13 cellular contexts compared by ENCODE assay signal in genomic region chr10:69426376-69426727, GRCh38. TPM values are rescaled to one million over a fixed set of nuclear protein-coding genes. Genes with fewer than 3 reads are reported as not detected.
A peak's percentile ranks its signal among the peaks of the same experiment; 100 is the strongest.
DNase-seq lines count a peak whose midpoint lies in the region; ATAC-seq and TF ChIP-seq lines count a peak whose summit lies in the region.
"Had no signal": no experiment of that assay in that cellular context is flagged by ENCODE, and none has a peak within 500 bp of the region (broad histone marks: within the 10 kb centered on the region; RNA-seq: fewer than 3 reads in every experiment).

No MANE protein-coding gene starts in this region.

- H3K27me3 ChIP-seq in Loucy (ENCODE audit: insufficient read depth, low read length, poor library complexity, severe bottlenecking) (no peaks in the 10 kb centered on the region), body of pancreas (no peaks in the 10 kb centered on the region), mesenchymal stem cell (ENCODE audit: control insufficient read depth in 1 of 2, insufficient read depth in 1 of 2, low read length in 2 of 2) (peaks cover 9 to 20% of the 10 kb centered on the region in 2 experiments)
- H3K27me3 ChIP-seq: foreskin keratinocyte had no signal

- peak overlapping the region; percentile 89 for H3K27ac Mint-ChIP-seq in type B pancreatic cell
- H3K27ac Mint-ChIP-seq: mesothelial cell of epicardium had no signal

- H3K9me3 ChIP-seq in Loucy (ENCODE audit: insufficient read depth, low read depth, low read length): no peaks in the 10 kb centered on the region
- no peaks in the 10 kb centered on the region for H3K9me3 ChIP-seq in body of pancreas
- H3K9me3 ChIP-seq in mesenchymal stem cell (ENCODE audit: control insufficient read depth, low read length): no peaks in the 10 kb centered on the region

- no peaks in the 10 kb centered on the region for H3K79me2 ChIP-seq in Loucy (ENCODE audit: insufficient read depth, low read length)
- H3K79me2 ChIP-seq: parathyroid adenoma had no signal

- TF ChIP-seq POLR2A in body of pancreas (IDR thresholded peaks at IDR 0.05): no peak

- H2AK5ac ChIP-seq in mesenchymal stem cell (ENCODE audit: low read length, severe bottlenecking): no peak overlapping the region

- no peak overlapping the region for H2BK120ac ChIP-seq in mesenchymal stem cell (ENCODE audit: low read depth, low read length)

- DNase-seq in body of pancreas (no peak), mesenchymal stem cell (peak; percentile 83), type B pancreatic cell (ENCODE audit: extremely low spot score, unreplicated experiment) (no peak), T-helper 1 cell (no peak)
- DNase-seq: activated CD4-positive, alpha-beta T cell treated with anti-CD3 and anti-CD28 coated beads for 1 hour; GDM1 had no signal

- H3K36me3 Mint-ChIP-seq in type B pancreatic cell: no peaks in the 10 kb centered on the region
- H3K36me3 Mint-ChIP-seq: mesothelial cell of epicardium had no signal

- intact Hi-C loops in body of pancreas (cut with DNase I): no loop called here

- H3K4me1 ChIP-seq in Loucy (ENCODE audit: insufficient read depth, low read length, poor library complexity, severe bottlenecking) (peaks cover 10% of the 10 kb centered on the region), body of pancreas (peaks cover 9% of the 10 kb centered on the region), mesenchymal stem cell (ENCODE audit: control insufficient read depth, insufficient read depth, low read depth, low read length) (no peaks in the 10 kb centered on the region)
- H3K4me1 ChIP-seq: foreskin keratinocyte, parathyroid adenoma had no signal

- no peaks in the 10 kb centered on the region for H3K79me1 ChIP-seq in mesenchymal stem cell (replicated peaks; ENCODE audit: low read length, poor library complexity, severe bottlenecking)

- TF ChIP-seq CTCF in Loucy (conservative IDR thresholded peaks at IDR 0.05; ENCODE audit: low read length): no peak
- no peak for TF ChIP-seq CTCF in body of pancreas (IDR thresholded peaks at IDR 0.05)
- TF ChIP-seq CTCF in type B pancreatic cell (conservative IDR thresholded peaks at IDR 0.05): no peak

- no peak overlapping the region for H2BK12ac ChIP-seq in mesenchymal stem cell (ENCODE audit: low read length in 2 of 2)

- no peak overlapping the region for H3K23ac ChIP-seq in mesenchymal stem cell (ENCODE audit: low read length in 2 of 2)

- ATAC-seq in body of pancreas (no peak), GM18868 (IDR thresholded peaks at IDR 0.05; ENCODE audit: unreplicated experiment) (no peak), HG02798 (IDR thresholded peaks at IDR 0.05; ENCODE audit: poor library complexity, unreplicated experiment) (no peak)

- no peak overlapping the region for H2BK5ac ChIP-seq in mesenchymal stem cell (ENCODE audit: low read depth, low read length, poor library complexity, severe bottlenecking)

- H3F3A ChIP-seq in Loucy (ENCODE audit: low read depth): no peaks in the 10 kb centered on the region

- WGBS in body of pancreas, 2 donors: 81 to 90% methylated on average over 2 to 4 of the region's 4 CpGs
- 85% methylated on average over 4 of the region's 4 CpGs for WGBS in mesenchymal stem cell

- no peak overlapping the region for H3K18ac ChIP-seq in mesenchymal stem cell (ENCODE audit: low read depth in 1 of 2, low read length in 2 of 2)

- H2AFZ ChIP-seq in Loucy (ENCODE audit: low read length) (0 out of 2 replicates have a peak overlapping the region, but pooled peaks have one; percentile 16), mesenchymal stem cell (ENCODE audit: low read depth, low read length) (no peak overlapping the region)
- H2AFZ ChIP-seq: parathyroid adenoma had no signal

- no peaks in the 10 kb centered on the region for H3K9me2 ChIP-seq in Loucy (replicated peaks; ENCODE audit: low read depth, low read length)

- no peak overlapping the region for H3K4me3 ChIP-seq in Loucy (ENCODE audit: low read length, poor library complexity, severe bottlenecking)
- H3K4me3 ChIP-seq in body of pancreas: no peak overlapping the region
- no peak overlapping the region for H3K4me3 ChIP-seq in mesenchymal stem cell (ENCODE audit: insufficient read depth in 1 of 2, low read depth in 1 of 2, low read length in 2 of 2)

- no peak overlapping the region for H4K8ac ChIP-seq in mesenchymal stem cell (ENCODE audit: low read length)

- H3K9me3 Mint-ChIP-seq in type B pancreatic cell: peaks cover 4% of the 10 kb centered on the region
- H3K9me3 Mint-ChIP-seq: IgD-negative memory B cell, mesothelial cell of epicardium had no signal

- H3K9ac ChIP-seq in Loucy (ENCODE audit: low read depth, low read length, poor library complexity, severe bottlenecking): no peak overlapping the region
- H3K9ac ChIP-seq in mesenchymal stem cell (ENCODE audit: low read length): no peak overlapping the region
- H3K9ac ChIP-seq: parathyroid adenoma had no signal

- no peaks in the 10 kb centered on the region for H4K20me1 ChIP-seq in Loucy (ENCODE audit: insufficient read depth, low read length, poor library complexity, severe bottlenecking)

- H3K27me3 Mint-ChIP-seq in type B pancreatic cell: peaks cover 7% of the 10 kb centered on the region

- H3K36me3 ChIP-seq in Loucy (ENCODE audit: insufficient read depth, low read length): no peaks in the 10 kb centered on the region
- H3K36me3 ChIP-seq in body of pancreas (replicated peaks in 1 of 2; ENCODE audit: insufficient read depth in 1 of 2, low read depth in 2 of 2): no peaks in the 10 kb centered on the region
- H3K36me3 ChIP-seq in mesenchymal stem cell (ENCODE audit: control insufficient read depth in 1 of 2, insufficient read depth in 2 of 2, low read depth in 1 of 2, low read length in 2 of 2): no peaks in the 10 kb centered on the region

- no peak overlapping the region for H2BK15ac ChIP-seq in mesenchymal stem cell (ENCODE audit: low read depth, poor library complexity, severe bottlenecking)

- H3K14ac ChIP-seq in mesenchymal stem cell (ENCODE audit: low read length in 2 of 2): no peak overlapping the region

- no peak overlapping the region for H3K4me2 ChIP-seq in Loucy (ENCODE audit: low read depth, low read length, poor library complexity, severe bottlenecking)
- no peak overlapping the region for H3K4me2 ChIP-seq in mesenchymal stem cell (ENCODE audit: low read length, poor library complexity, severe bottlenecking)

- no peak overlapping the region for H3K4ac ChIP-seq in mesenchymal stem cell (ENCODE audit: low read depth in 1 of 2, low read length in 2 of 2)

- no peak overlapping the region for H3K4me3 Mint-ChIP-seq in type B pancreatic cell
- H3K4me3 Mint-ChIP-seq: mesothelial cell of epicardium had no signal

- peak overlapping the region; percentile 12 to 55 (median 34) for H3K27ac ChIP-seq in body of pancreas
- no peak overlapping the region for H3K27ac ChIP-seq in mesenchymal stem cell (ENCODE audit: low read length, poor library complexity, severe bottlenecking)
- H3K27ac ChIP-seq: foreskin keratinocyte, parathyroid adenoma had no signal

- peaks cover 10% of the 10 kb centered on the region for H3K4me1 Mint-ChIP-seq in type B pancreatic cell (ENCODE audit: unreplicated experiment)
- H3K4me1 Mint-ChIP-seq: mesothelial cell of epicardium had no signal

- H4K91ac ChIP-seq in mesenchymal stem cell (ENCODE audit: low read length): no peak overlapping the region

RNA-seq across cellular contexts. Expression of gene TACR2, which starts 9.6 kb away (rescaled TPM):
- total RNA-seq in body of pancreas (under 1 TPM in 1 of 2 donors, not detected in 1; 0.66 TPM), type B pancreatic cell (ENCODE audit: low replicate concordance) (not detected in 2 replicates)
- polyA plus RNA-seq in mesenchymal stem cell (2013, experiment 1 of 2): not detected
- 0.01 TPM for polyA plus RNA-seq in mesenchymal stem cell (2013, experiment 2 of 2)
- total RNA-seq: foreskin keratinocyte, mesothelial cell of epicardium had no signal

RNA-seq across cellular contexts. Expression of gene TSPAN15, which starts 24.9 kb away (rescaled TPM):
- total RNA-seq in body of pancreas: 10 to 100 TPM; 20.0 to 32.0 TPM
- 19.6 TPM for polyA plus RNA-seq in mesenchymal stem cell (2013, experiment 1 of 2)
- polyA plus RNA-seq in mesenchymal stem cell (2013, experiment 2 of 2): 19.5 TPM
- total RNA-seq in type B pancreatic cell (ENCODE audit: low replicate concordance): 19.4 and 19.7 TPM in 2 replicates
- polyA plus RNA-seq: IgD-negative memory B cell had no signal
